Comparison of ENCODE assay signal across 32 cellular contexts in the genomic region with DNA sequence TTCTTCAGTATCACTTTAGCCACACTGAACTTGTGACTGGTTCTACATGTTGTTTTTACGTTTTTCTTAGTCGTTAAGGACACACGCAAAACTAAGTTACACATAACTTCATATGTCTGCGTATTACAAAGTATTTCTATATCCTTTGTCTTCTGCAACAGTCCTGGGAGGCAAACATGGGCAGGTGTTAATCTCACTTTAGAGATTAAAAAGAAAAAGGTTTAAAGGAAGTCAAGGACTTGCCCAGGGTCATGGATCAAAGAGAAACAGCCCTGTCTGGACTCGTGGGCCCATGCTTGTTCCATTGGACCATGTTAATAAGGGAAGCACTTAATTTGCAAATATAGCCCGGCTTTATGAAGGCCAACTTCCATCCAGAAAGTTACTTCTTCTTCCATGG.
"Had no signal": no experiment of that assay in that cellular context is flagged by ENCODE, and none has a peak within 500 bp of the region (broad histone marks: within the 10 kb centered on the region; RNA-seq: fewer than 3 reads in every experiment).

No MANE protein-coding gene starts in this region.

- H3K36me3 Mint-ChIP-seq: natural killer cell; stimulated activated memory B cell treated with anti-CD40 and anti-IgM and Interleukin-4, amounts not matched to agents 10 μg/mL and 1 μg/mL and 100 μg/mL, for 72 hours; type B pancreatic cell had no signal

- H3K27me3 Mint-ChIP-seq: naive thymus-derived CD4-positive, alpha-beta T cell; stimulated activated memory B cell treated with anti-CD40 and anti-IgM and Interleukin-4, amounts not matched to agents 10 μg/mL and 1 μg/mL and 100 μg/mL, for 72 hours; stimulated activated naive CD8-positive, alpha-beta T cell treated with anti-CD3 and anti-CD28 coated beads, Interleukin-15, amount 100 ng/mL, for 72 hours; type B pancreatic cell had no signal

- H3K27ac ChIP-seq: neutrophil, psoas muscle, skin epidermis, spleen, suprapubic skin, testis, transverse colon, upper lobe of right lung had no signal

- H3K79me2 ChIP-seq: parathyroid adenoma had no signal

- DNase-seq: naive thymus-derived CD4-positive, alpha-beta T cell; natural killer cell; nephron progenitor cell; nucleus accumbens; posterior cingulate gyrus; psoas muscle; right cardiac atrium; spleen; stimulated activated CD4-positive, alpha-beta T cell treated with anti-CD3 and anti-CD28 coated beads, Interleukin-12 subunit alpha, Interleukin-12 subunit beta, amount 100 ng/mL, for 4 hours; stimulated activated CD4-positive, alpha-beta T cell treated with anti-CD3 and anti-CD28 coated beads, Interleukin-1b, Interleukin-23, amount 100 ng/mL, for 48 hours; stimulated activated CD4-positive, alpha-beta T cell treated with anti-CD3 and anti-CD28 coated beads, Interleukin-4, amount 100 ng/mL, for 1 hour; stimulated activated CD4-positive, alpha-beta T cell treated with anti-CD3 and anti-CD28 coated beads, Interleukin-4, amount 100 ng/mL, for 4 hours; stimulated activated CD8-positive, alpha-beta memory T cell treated with anti-CD3 and anti-CD28 coated beads, Interleukin-4, amount 100 ng/mL, for 48 hours; stimulated activated naive CD4-positive, alpha-beta T cell; stimulated activated naive CD8-positive, alpha-beta T cell treated with anti-CD3 and anti-CD28 coated beads, Interleukin-15, amount 100 ng/mL, for 72 hours; stimulated activated naive CD8-positive, alpha-beta T cell treated with anti-CD3 and anti-CD28 coated beads, Interleukin-15, Interleukin-2, amounts not matched to agents 100 U/mL and 50 U/mL, for 24 hours; substantia nigra; testis; tibial artery; transverse colon; upper lobe of right lung; uterus had no signal

- H3K27ac Mint-ChIP-seq: natural killer cell; nephron progenitor cell; progenitor cell of endocrine pancreas; stimulated activated memory B cell treated with anti-CD40 and anti-IgM and Interleukin-4, amounts not matched to agents 10 μg/mL and 1 μg/mL and 100 μg/mL, for 72 hours; stimulated activated naive CD8-positive, alpha-beta T cell treated with anti-CD3 and anti-CD28 coated beads, Interleukin-15, amount 100 ng/mL, for 72 hours; type B pancreatic cell had no signal

- H3K4me2 ChIP-seq: smooth muscle cell had no signal

- H3K27me3 ChIP-seq: neutrophil, spleen, suprapubic skin, testis, tibial artery, transverse colon, upper lobe of right lung, uterus had no signal

- H3K9ac ChIP-seq: parathyroid adenoma had no signal

- H3K4me3 ChIP-seq: psoas muscle, skin epidermis, smooth muscle cell, spleen, suprapubic skin, testis, tibial artery, transverse colon, upper lobe of right lung, uterus had no signal

- H3K36me3 ChIP-seq: neutrophil, spleen, suprapubic skin, tibial artery, transverse colon, upper lobe of right lung, uterus had no signal

- ATAC-seq: naive thymus-derived CD4-positive, alpha-beta T cell; natural killer cell; psoas muscle; right cardiac atrium; sciatic nerve; stimulated activated memory B cell treated with anti-CD40 and anti-IgM and Interleukin-4, amounts not matched to agents 10 μg/mL and 1 μg/mL and 100 μg/mL, for 72 hours; stimulated activated naive CD8-positive, alpha-beta T cell treated with anti-CD3 and anti-CD28 coated beads, Interleukin-15, amount 100 ng/mL, for 72 hours; stimulated activated naive CD8-positive, alpha-beta T cell treated with anti-CD3 and anti-CD28 coated beads, Interleukin-15, Interleukin-2, amounts not matched to agents 100 U/mL and 50 U/mL, for 24 hours; upper lobe of right lung had no signal

- H3K9me3 Mint-ChIP-seq: naive thymus-derived CD4-positive, alpha-beta T cell; natural killer cell; nephron progenitor cell; neural crest cell; stimulated activated memory B cell treated with anti-CD40 and anti-IgM and Interleukin-4, amounts not matched to agents 10 μg/mL and 1 μg/mL and 100 μg/mL, for 72 hours; stimulated activated naive CD8-positive, alpha-beta T cell treated with anti-CD3 and anti-CD28 coated beads, Interleukin-15, amount 100 ng/mL, for 72 hours; type B pancreatic cell had no signal

- H3K9me3 ChIP-seq: neutrophil, psoas muscle, spleen, suprapubic skin, testis, tibial artery, transverse colon, upper lobe of right lung, uterus had no signal

- H3K4me3 Mint-ChIP-seq: naive thymus-derived CD4-positive, alpha-beta T cell; natural killer cell; nephron progenitor cell; neural crest cell; stimulated activated memory B cell treated with anti-CD40 and anti-IgM and Interleukin-4, amounts not matched to agents 10 μg/mL and 1 μg/mL and 100 μg/mL, for 72 hours; stimulated activated naive CD8-positive, alpha-beta T cell treated with anti-CD3 and anti-CD28 coated beads, Interleukin-15, amount 100 ng/mL, for 72 hours; type B pancreatic cell had no signal
